28 cellular contexts compared by ENCODE assay signal in the genomic region with DNA sequence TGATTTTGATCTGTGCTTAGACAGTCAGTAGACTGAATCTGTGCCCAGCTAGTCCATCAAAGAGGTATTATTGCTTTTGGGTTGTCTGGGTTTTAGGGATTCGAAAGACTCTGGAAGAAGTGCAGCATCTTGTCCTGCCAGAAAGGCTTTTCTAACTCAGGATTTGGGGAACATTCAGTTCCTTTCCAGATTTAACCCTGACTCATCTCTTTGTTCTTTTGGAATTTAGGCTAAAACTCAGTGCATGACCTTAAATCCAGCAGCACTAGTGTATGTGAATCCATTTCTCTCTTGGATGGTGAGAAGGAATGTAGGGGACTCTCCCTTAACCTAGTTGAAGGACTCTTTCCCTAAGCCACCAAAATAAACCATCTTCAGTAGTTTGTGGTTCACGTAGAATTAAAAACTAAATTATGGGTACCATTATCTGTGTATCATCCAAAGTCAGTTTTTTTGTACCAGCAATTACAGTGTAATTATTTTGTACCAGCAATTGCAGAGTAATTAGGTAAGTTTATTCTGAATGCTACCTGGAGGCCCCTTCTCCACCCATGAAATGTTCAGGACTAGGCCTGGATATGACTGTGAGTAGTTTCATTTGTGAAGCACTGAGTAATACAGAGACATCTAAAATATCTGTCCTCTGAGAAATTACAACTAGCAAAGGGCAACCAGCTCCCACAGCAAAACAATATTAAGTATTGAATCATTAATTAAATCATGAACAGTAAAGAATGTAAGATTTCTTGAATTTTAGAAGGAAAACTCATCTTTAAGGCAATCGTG.
A peak's percentile ranks its signal among the peaks of the same experiment; 100 is the strongest.
DNase-seq lines count a peak whose midpoint lies in the region; ATAC-seq and TF ChIP-seq lines count a peak whose summit lies in the region.
"Had no signal": no experiment of that assay in that cellular context is flagged by ENCODE, and none has a peak within 500 bp of the region (broad histone marks: within the 10 kb centered on the region; RNA-seq: fewer than 3 reads in every experiment).

No MANE protein-coding gene starts in this region.

- H3K27me3 ChIP-seq in MM.1S (replicated peaks; ENCODE audit: insufficient read depth, low read length), result no peaks in the 10 kb centered on the region
- H3K27me3 ChIP-seq: colonic mucosa, left lung had no signal

- ATAC-seq in GM18870 (IDR thresholded peaks at IDR 0.05; ENCODE audit: unreplicated experiment), result peak; percentile 85
- peak; percentile 82 for ATAC-seq in HG02852 (IDR thresholded peaks at IDR 0.05; ENCODE audit: unreplicated experiment)
- peak; percentile 84 for ATAC-seq in HG03565 (IDR thresholded peaks at IDR 0.05; ENCODE audit: unreplicated experiment)
- ATAC-seq: activated T-cell treated with anti-CD3 and anti-CD28 coated beads, Interleukin-2, amount 50 U/mL, for 4 hours; effector memory CD8-positive, alpha-beta T cell; left lung had no signal

- H3K9me3 ChIP-seq in MM.1S (replicated peaks; ENCODE audit: insufficient read depth, low read length), result no peaks in the 10 kb centered on the region
- H3K9me3 ChIP-seq: colonic mucosa, left lung had no signal

- TF ChIP-seq CTCF in GM10248 (IDR thresholded peaks at IDR 0.05; ENCODE audit: control extremely low read depth, extremely low read depth, low read depth, missing control alignments) (no peak), MM.1S (IDR thresholded peaks at IDR 0.05; ENCODE audit: low read length) (no peak)

- no peak overlapping the region for H3K9ac ChIP-seq in MM.1S (ENCODE audit: low read length)
- H3K9ac ChIP-seq: KMS-11 had no signal

- DNase-seq in GM10248 (ENCODE audit: extremely low spot score) (peak; percentile 10), MM.1S (no peak), cerebellar nuclear complex (lab: John Stamatoyannopoulos, UW) (no peak), NCI-H128 (lab: John Stamatoyannopoulos, UW; ENCODE audit: unreplicated experiment) (no peak), head of caudate nucleus (no peak)
- DNase-seq: 8988T; activated CD4-positive, alpha-beta T cell treated with anti-CD3 and anti-CD28 coated beads for 48 hours; activated T-cell treated with anti-CD3 and anti-CD28 coated beads, Interleukin-2, amount 50 U/mL, for 4 hours; CD4-positive, alpha-beta memory T cell; colonic mucosa; effector memory CD8-positive, alpha-beta T cell; foreskin melanocyte; HFFc6; hippocampal formation; immature natural killer cell; left lung; naive B cell; NCI-H1048; NCI-H2029; NCI-H345; NCI-H774; nucleus accumbens; OCI-M1 had no signal

- no peak overlapping the region for H2AFZ ChIP-seq in MM.1S (ENCODE audit: low read length)

- CTCF ChIA-PET in GM10248 (lab: Yijun Ruan, JAX), result no interaction called here

- H3K79me2 ChIP-seq in MM.1S (ENCODE audit: low read length), result no peaks in the 10 kb centered on the region

- POLR2A ChIA-PET in GM10248 (lab: Yijun Ruan, JAX), result no interaction called here

- no peak overlapping the region for H3K4me3 ChIP-seq in MM.1S (ENCODE audit: low read length)
- H3K4me3 ChIP-seq: colonic mucosa, left lung had no signal

- no peaks in the 10 kb centered on the region for H3K36me3 ChIP-seq in MM.1S (replicated peaks; ENCODE audit: insufficient read depth, low read length)
- H3K36me3 ChIP-seq: colonic mucosa, left lung had no signal

- no peak overlapping the region for H3K27ac ChIP-seq in MM.1S (ENCODE audit: low read length)
- H3K27ac ChIP-seq: colonic mucosa, KMS-11, left lung, VCaP had no signal

- intact Hi-C loops in head of caudate nucleus (cut with DNase I), result no loop called here

- no peak overlapping the region for H3K4me2 ChIP-seq in MM.1S (ENCODE audit: low read depth, low read length)
- H3K4me2 ChIP-seq: KMS-11 had no signal

- no peaks in the 10 kb centered on the region for H4K20me1 ChIP-seq in MM.1S (ENCODE audit: insufficient read depth, low read length)

- H3F3A ChIP-seq in MM.1S (ENCODE audit: insufficient read depth, low read length), result no peaks in the 10 kb centered on the region

- no peaks in the 10 kb centered on the region for H3K4me1 ChIP-seq in MM.1S (ENCODE audit: low read length)
- H3K4me1 ChIP-seq: colonic mucosa, left lung had no signal

- no peaks in the 10 kb centered on the region for H3K9me2 ChIP-seq in MM.1S (replicated peaks; ENCODE audit: insufficient read depth, low read length)
